ENCODE assay signal across 2 cellular contexts in the genomic region with DNA sequence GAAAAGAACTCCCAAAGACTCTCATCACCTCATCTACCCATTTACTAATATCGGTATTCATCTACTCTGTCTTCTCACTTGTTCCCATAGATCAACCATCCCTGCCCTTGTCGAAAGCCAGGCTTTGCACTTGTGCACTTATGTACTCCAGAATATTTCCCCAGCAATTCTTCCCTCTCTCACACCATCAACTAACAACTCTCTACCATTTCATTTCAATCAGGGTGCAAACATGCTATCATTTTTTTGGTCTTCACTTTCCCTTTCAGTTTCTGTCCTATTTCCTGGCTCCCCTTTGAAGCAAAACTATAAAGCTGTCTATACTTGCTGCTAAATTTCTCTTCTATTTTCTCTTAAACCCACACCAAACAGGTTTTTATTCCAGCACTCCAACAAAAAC.
A peak's percentile ranks its signal among the peaks of the same experiment; 100 is the strongest.
TF ChIP-seq lines count a peak whose summit lies in the region.

No MANE protein-coding gene starts in this region.

TF ChIP-seq in K562, 482 proteins besides CTCF, POLR2A, EP300 and RAD21:
- TF ChIP-seq NR2C2 (CRISPR knock-in tag; IDR thresholded peaks at IDR 0.05) = no peak
- no peak for TF ChIP-seq NR2C2 (tag; IDR thresholded peaks at IDR 0.05)
- TF ChIP-seq, protein P1, sequence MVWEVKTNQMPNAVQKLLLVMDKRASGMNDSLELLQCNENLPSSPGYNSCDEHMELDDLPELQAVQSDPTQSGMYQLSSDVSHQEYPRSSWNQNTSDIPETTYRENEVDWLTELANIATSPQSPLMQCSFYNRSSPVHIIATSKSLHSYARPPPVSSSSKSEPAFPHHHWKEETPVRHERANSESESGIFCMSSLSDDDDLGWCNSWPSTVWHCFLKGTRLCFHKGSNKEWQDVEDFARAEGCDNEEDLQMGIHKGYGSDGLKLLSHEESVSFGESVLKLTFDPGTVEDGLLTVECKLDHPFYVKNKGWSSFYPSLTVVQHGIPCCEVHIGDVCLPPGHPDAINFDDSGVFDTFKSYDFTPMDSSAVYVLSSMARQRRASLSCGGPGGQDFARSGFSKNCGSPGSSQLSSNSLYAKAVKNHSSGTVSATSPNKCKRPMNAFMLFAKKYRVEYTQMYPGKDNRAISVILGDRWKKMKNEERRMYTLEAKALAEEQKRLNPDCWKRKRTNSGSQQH (CRISPR knock-in tag; IDR thresholded peaks at IDR 0.05) = 0 out of 2 replicates have a peak, but pooled peaks have one; percentile 51
- TF ChIP-seq ZC3H8 (IDR thresholded peaks at IDR 0.05) = no peak
- no peak for TF ChIP-seq PTRF (tag; IDR thresholded peaks at IDR 0.05)
TF ChIP-seq in K562: peak in this region for 1.

TF ChIP-seq in SK-N-SH, 30 proteins besides CTCF, POLR2A, EP300 and RAD21:
- TF ChIP-seq TAF1 (IDR thresholded peaks at IDR 0.05; ENCODE audit: borderline replicate concordance, low read depth, low read length) = no peak
TF ChIP-seq in SK-N-SH: peak in this region for 0.
